In genomic region chr21:27929182-27929581, GRCh38 we compare ENCODE assay signal across 8 cellular contexts.
DNase-seq lines count a peak whose midpoint lies in the region; ATAC-seq and TF ChIP-seq lines count a peak whose summit lies in the region.
"Not testable (repeated sequence)": the region's sequence is repeated elsewhere in the genome, so short reads cannot be mapped to it uniquely, and the experiment has no call there.

No MANE protein-coding gene starts in this region.

- not testable (repeated sequence) for H3K9ac ChIP-seq in fibroblast of lung (ENCODE audit: insufficient read depth, low read length)

- H3K9me3 ChIP-seq in fibroblast of lung (ENCODE audit: control insufficient read depth, insufficient read depth, low read depth, low read length); heart left ventricle; osteoblast (ENCODE audit: low read depth, low read length): not testable (repeated sequence)

- H2AFZ ChIP-seq in fibroblast of lung (ENCODE audit: low read length); osteoblast (ENCODE audit: low read length): not testable (repeated sequence)

- not testable (repeated sequence) for H3K27me3 Mint-ChIP-seq in HFFc6 (ENCODE audit: insufficient read depth)

- WGBS in heart left ventricle, 4 donors, result 72 to 76% (median 75%) methylated on average over 4 of the region's 4 CpGs

- H3K4me3 Mint-ChIP-seq in HFFc6, result peak overlapping the region; percentile 75

- H3K9me3 Mint-ChIP-seq in HFFc6, result not testable (repeated sequence)

- TF ChIP-seq CTCF in HFFc6 (IDR thresholded peaks at IDR 0.05); astrocyte of the cerebellum (IDR thresholded peaks at IDR 0.05; ENCODE audit: low read depth, low read length, missing control alignments); fibroblast of lung (conservative IDR thresholded peaks at IDR 0.05 in 1 of 2, IDR thresholded peaks at IDR 0.05 in 1 of 2; ENCODE audit: low read depth in 1 of 2, low read length in 2 of 2); heart left ventricle (IDR thresholded peaks at IDR 0.05); osteoblast (IDR thresholded peaks at IDR 0.05; ENCODE audit: extremely low read depth, low read depth, low read length): not testable (repeated sequence)

- H3K4me1 ChIP-seq in fibroblast of lung (ENCODE audit: control insufficient read depth, extremely low read depth, insufficient read depth, low read length); heart left ventricle; osteoblast (ENCODE audit: insufficient read depth, low read length): not testable (repeated sequence)

- not testable (repeated sequence) for H3K36me3 ChIP-seq in fibroblast of lung (ENCODE audit: control insufficient read depth, insufficient read depth, low read length); heart left ventricle; osteoblast (ENCODE audit: insufficient read depth, low read length)

- H3K27ac Mint-ChIP-seq in HFFc6, result peak overlapping the region; percentile 59

- not testable (repeated sequence) for H3K4me2 ChIP-seq in fibroblast of lung (ENCODE audit: extremely low read depth, insufficient read depth, low read length)
- H3K4me2 ChIP-seq in osteoblast (ENCODE audit: insufficient read depth, low read length), result peak overlapping the region; percentile 62

- H3K79me2 ChIP-seq in fibroblast of lung (ENCODE audit: control insufficient read depth, insufficient read depth, low read length); osteoblast (ENCODE audit: insufficient read depth, low read length): not testable (repeated sequence)

- not testable (repeated sequence) for TF ChIP-seq POLR2A in heart left ventricle (IDR thresholded peaks at IDR 0.05)

- peaks cover 19% of the 10 kb centered on the region for H3K4me1 Mint-ChIP-seq in HFFc6 (ENCODE audit: low read depth)

- intact Hi-C loops in heart left ventricle (cut with DNase I), result not testable (repeated sequence)

- DNase-seq in A172 (ENCODE audit: low spot score) (peak; percentile 29), Daoy (ENCODE audit: low read depth) (peak; percentile 34), HFFc6 (peak; percentile 36), RPMI7951 (ENCODE audit: low read depth) (peak; percentile 37), astrocyte of the cerebellum (ENCODE audit: low read depth) (peak; percentile 27), fibroblast of lung (ENCODE audit: low read depth in 2 of 2) (peak; percentile 51 to 62), heart left ventricle (peak in 3 of 5 donors; percentile 11 to 32 (median 31))
- not testable (repeated sequence) for DNase-seq in osteoblast (ENCODE audit: insufficient read length, low spot score, missing footprints)

- not testable (repeated sequence) for H3K36me3 Mint-ChIP-seq in HFFc6 (ENCODE audit: low read depth)

- H3K27me3 ChIP-seq in fibroblast of lung (ENCODE audit: control insufficient read depth, insufficient read depth, low read length); heart left ventricle; osteoblast (ENCODE audit: insufficient read depth, low read length): not testable (repeated sequence)

- not testable (repeated sequence) for H3K27ac ChIP-seq in fibroblast of lung (ENCODE audit: insufficient read depth, low read length)
- peak overlapping the region in 3 of 12 donors; percentile 20 to 45 (median 36) for H3K27ac ChIP-seq in heart left ventricle
- peak overlapping the region; percentile 61 for H3K27ac ChIP-seq in osteoblast (ENCODE audit: low read depth, low read length)

- in situ Hi-C loops in astrocyte of the cerebellum (cut with HindIII; ENCODE audit: low sequenced_read_pairs), result not testable (repeated sequence)

- ATAC-seq in heart left ventricle, result peak; percentile 69 to 93 (median 74)

- not testable (repeated sequence) for H3K4me3 ChIP-seq in astrocyte of the cerebellum (ENCODE audit: low read depth, low read length); fibroblast of lung (replicated peaks in 1 of 4; ENCODE audit: control extremely low read depth in 1 of 4, insufficient read depth in 1 of 4, low read depth in 3 of 4, low read length in 4 of 4); heart left ventricle; osteoblast (ENCODE audit: insufficient read depth, low read length)

- H4K20me1 ChIP-seq in fibroblast of lung (ENCODE audit: control insufficient read depth, extremely low read depth, insufficient read depth, low read length); osteoblast (ENCODE audit: insufficient read depth, low read length): not testable (repeated sequence)
